Comparison of ENCODE assay signal across 6 cellular contexts in genomic region chr6:71567562-71567961, GRCh38.
"Had no signal": no experiment of that assay in that cellular context is flagged by ENCODE, and none has a peak within 500 bp of the region (broad histone marks: within the 10 kb centered on the region; RNA-seq: fewer than 3 reads in every experiment).

No MANE protein-coding gene starts in this region.

- FAIRE-seq: H1, H54, HTR-8/SVneo had no signal

- H3K4me2 ChIP-seq: GM23338 had no signal

- H2AFZ ChIP-seq: GM23338 had no signal

- ATAC-seq: GM23338 had no signal

- DNase-seq: H9, HCEC 1CT had no signal

- H3K4me3 ChIP-seq: GM23338 had no signal
